11 cellular contexts compared by ENCODE assay signal in the genomic region with DNA sequence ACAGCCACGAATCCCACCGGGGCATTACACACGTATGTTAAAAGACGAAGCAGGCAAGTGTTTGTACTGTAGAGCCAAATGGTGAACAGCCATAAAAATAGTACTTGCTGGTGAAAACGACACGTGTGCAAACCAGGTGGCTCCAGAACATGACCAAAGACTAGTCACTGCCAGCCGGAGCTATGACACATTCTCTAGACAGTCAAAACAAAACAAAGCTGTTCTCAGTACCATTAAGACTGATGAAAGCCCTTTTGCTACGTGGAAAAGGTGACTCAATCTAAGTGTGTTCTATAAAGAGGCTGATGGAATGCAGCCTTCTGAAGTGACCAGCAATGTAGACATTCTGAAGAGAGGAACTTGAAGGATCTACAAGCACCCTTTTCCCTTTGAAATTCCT.
DNase-seq lines count a peak whose midpoint lies in the region; ATAC-seq and TF ChIP-seq lines count a peak whose summit lies in the region.
"Had no signal": no experiment of that assay in that cellular context is flagged by ENCODE, and none has a peak within 500 bp of the region (broad histone marks: within the 10 kb centered on the region; RNA-seq: fewer than 3 reads in every experiment).

No MANE protein-coding gene starts in this region.

- TF ChIP-seq POLR2A in esophagus squamous epithelium (IDR thresholded peaks at IDR 0.05) = no peak

- H3K27ac ChIP-seq in esophagus squamous epithelium = no peak overlapping the region
- H3K27ac ChIP-seq in naive thymus-derived CD4-positive, alpha-beta T cell (ENCODE audit: low read depth, low read length) = no peak overlapping the region

- POLR2A ChIA-PET in BJ (lab: Charles Lee) = no interaction called here
- POLR2A ChIA-PET in naive thymus-derived CD4-positive, alpha-beta T cell (lab: Charles Lee) = no interaction called here

- H3K4me3 Mint-ChIP-seq in naive thymus-derived CD4-positive, alpha-beta T cell = no peak overlapping the region
- H3K4me3 Mint-ChIP-seq: brain, nephron had no signal

- H3K27me3 ChIP-seq in BJ (ENCODE audit: control insufficient read depth, insufficient read depth, low read length) (no peaks in the 10 kb centered on the region), esophagus squamous epithelium (no peaks in the 10 kb centered on the region)
- H3K27me3 ChIP-seq in naive thymus-derived CD4-positive, alpha-beta T cell (ENCODE audit: control insufficient read depth in 2 of 2, insufficient read depth in 2 of 2, low read length in 2 of 2) = no peaks in the 10 kb centered on the region

- H3K4me1 ChIP-seq in esophagus squamous epithelium = no peaks in the 10 kb centered on the region
- no peaks in the 10 kb centered on the region for H3K4me1 ChIP-seq in naive thymus-derived CD4-positive, alpha-beta T cell (ENCODE audit: control insufficient read depth in 2 of 2, insufficient read depth in 2 of 2, low read length in 2 of 2)

- 69 to 70% methylated on average over 8 of the region's 8 CpGs for WGBS in esophagus squamous epithelium, 2 donors

- H3K9me3 Mint-ChIP-seq in naive thymus-derived CD4-positive, alpha-beta T cell = peaks cover 0 to 8% (median 3%) of the 10 kb centered on the region in 11 donors
- H3K9me3 Mint-ChIP-seq: brain, nephron had no signal

- CTCF ChIA-PET in BJ (lab: Yijun Ruan, JAX) = no interaction called here
- CTCF ChIA-PET in naive thymus-derived CD4-positive, alpha-beta T cell (lab: Charles Lee) = no interaction called here

- TF ChIP-seq CTCF in BJ (IDR thresholded peaks at IDR 0.05; ENCODE audit: insufficient read depth, low read depth, low read length) = no peak
- TF ChIP-seq CTCF in epithelial cell of esophagus (IDR thresholded peaks at IDR 0.05; ENCODE audit: insufficient read depth, low read depth, low read length, missing control alignments) = no peak
- no peak for TF ChIP-seq CTCF in esophagus squamous epithelium (IDR thresholded peaks at IDR 0.05)

- H3K36me3 Mint-ChIP-seq in naive thymus-derived CD4-positive, alpha-beta T cell = no peaks in the 10 kb centered on the region
- H3K36me3 Mint-ChIP-seq: brain had no signal

- no peak overlapping the region for H3K4me3 ChIP-seq in BJ (ENCODE audit: low read depth, low read length)
- H3K4me3 ChIP-seq in epithelial cell of esophagus (ENCODE audit: low read length) = no peak overlapping the region
- no peak overlapping the region for H3K4me3 ChIP-seq in esophagus squamous epithelium
- no peak overlapping the region for H3K4me3 ChIP-seq in naive thymus-derived CD4-positive, alpha-beta T cell (ENCODE audit: low read length)

- intact Hi-C loops in esophagus squamous epithelium (cut with DNase I) = no loop called here
- intact Hi-C loops in naive thymus-derived CD4-positive, alpha-beta T cell (cut with micrococcal nuclease) = no loop called here

- no peaks in the 10 kb centered on the region for H3K27me3 Mint-ChIP-seq in naive thymus-derived CD4-positive, alpha-beta T cell
- H3K27me3 Mint-ChIP-seq: brain had no signal

- H3K36me3 ChIP-seq in BJ (ENCODE audit: control insufficient read depth, insufficient read depth, low read length) (no peaks in the 10 kb centered on the region), esophagus squamous epithelium (no peaks in the 10 kb centered on the region)
- no peaks in the 10 kb centered on the region for H3K36me3 ChIP-seq in naive thymus-derived CD4-positive, alpha-beta T cell (ENCODE audit: control insufficient read depth in 2 of 3, insufficient read depth in 3 of 3, low read length in 3 of 3)

- peak; percentile 88 for ATAC-seq in GM19452 (IDR thresholded peaks at IDR 0.05; ENCODE audit: unreplicated experiment)
- ATAC-seq in HG03439 (IDR thresholded peaks at IDR 0.05; ENCODE audit: unreplicated experiment) = peak; percentile 99
- no peak for ATAC-seq in naive thymus-derived CD4-positive, alpha-beta T cell

- no peak overlapping the region for H3K27ac Mint-ChIP-seq in naive thymus-derived CD4-positive, alpha-beta T cell
- H3K27ac Mint-ChIP-seq: brain, nephron had no signal

- H3K4me1 Mint-ChIP-seq in naive thymus-derived CD4-positive, alpha-beta T cell = no peaks in the 10 kb centered on the region
- H3K4me1 Mint-ChIP-seq: brain, nephron had no signal

- peaks cover 0 to 4% (median 0%) of the 10 kb centered on the region in 3 donors for H3K9me3 ChIP-seq in esophagus squamous epithelium
- peaks cover 0 to 3% (median 0%) of the 10 kb centered on the region in 3 experiments for H3K9me3 ChIP-seq in naive thymus-derived CD4-positive, alpha-beta T cell (ENCODE audit: control insufficient read depth in 2 of 3, low read length in 3 of 3)

- DNase-seq in BJ (ENCODE audit: low read depth) (peak; percentile 70), epithelial cell of esophagus (ENCODE audit: low read depth) (peak; percentile 97), esophagus squamous epithelium (lab: John Stamatoyannopoulos, UW) (no peak), NCI-H2107 (lab: John Stamatoyannopoulos, UW) (no peak)
- DNase-seq in stimulated activated naive CD4-positive, alpha-beta T cell (lab: John Stamatoyannopoulos, UW) = no peak
- DNase-seq in naive thymus-derived CD4-positive, alpha-beta T cell = no peak
- DNase-seq: NK-92 treated with Interleukin-12 subunit alpha and Interleukin-12 subunit beta, amount 100 ng/mL, for 24 hours had no signal

Comparison
In these comparisons a context has a peak if more than half of its experiments do, and no peak if none do; other contexts are left out.
1. DNase-seq: peak in BJ (single experiment) and epithelial cell of esophagus (single experiment); none in stimulated activated naive CD4-positive, alpha-beta T cell (0 of 6), esophagus squamous epithelium (single experiment), naive thymus-derived CD4-positive, alpha-beta T cell (0 of 9) and NCI-H2107 (single experiment).